In the genomic region with DNA sequence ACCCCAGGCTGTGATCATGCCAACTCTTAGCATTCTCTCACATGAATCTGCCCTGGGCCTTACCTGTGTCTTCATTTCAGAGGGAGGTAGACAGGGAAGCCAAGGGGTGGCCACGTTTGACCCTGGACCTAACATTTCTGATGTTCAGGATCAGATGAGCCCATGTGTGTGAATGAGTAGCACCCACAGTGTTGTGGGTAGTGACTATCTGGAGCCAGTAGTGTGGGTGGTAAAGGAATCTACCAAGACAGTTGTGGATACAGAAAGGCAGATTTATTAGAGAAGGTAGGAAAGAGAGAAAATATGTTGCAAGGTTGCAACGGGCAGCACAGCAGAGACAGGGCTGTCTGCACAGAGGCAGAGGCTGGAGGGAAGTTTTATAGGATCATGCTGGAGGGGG, we compare ENCODE assay signal across 2 cellular contexts.
TF ChIP-seq lines count a peak whose summit lies in the region.

No MANE protein-coding gene starts in this region.

TF ChIP-seq in IMR-90, 13 proteins besides CTCF, POLR2A, EP300 and RAD21:
- TF ChIP-seq SMC3 (IDR thresholded peaks at IDR 0.05; ENCODE audit: low read depth, low read length) (no peak), MAFK (IDR thresholded peaks at IDR 0.05; ENCODE audit: low read depth, low read length) (no peak), FOS (IDR thresholded peaks at IDR 0.05; ENCODE audit: low read depth, low read length) (no peak), CEBPB (IDR thresholded peaks at IDR 0.05; ENCODE audit: low read depth, low read length) (no peak), ELK1 (IDR thresholded peaks at IDR 0.05; ENCODE audit: borderline replicate concordance, low read depth, low read length) (no peak), CHD1 (IDR thresholded peaks at IDR 0.05; ENCODE audit: low read depth, low read length) (no peak), MXI1 (IDR thresholded peaks at IDR 0.05; ENCODE audit: borderline replicate concordance, low read depth, low read length) (no peak)
TF ChIP-seq in IMR-90: peak in this region for 0.

TF ChIP-seq in HEK293T, 16 proteins besides CTCF, POLR2A, EP300 and RAD21:
- TF ChIP-seq ELF4 (IDR thresholded peaks at IDR 0.05) = no peak
- no peak for TF ChIP-seq L3MBTL2 (conservative IDR thresholded peaks at IDR 0.05)
- TF ChIP-seq FOXM1 (IDR thresholded peaks at IDR 0.05; ENCODE audit: borderline replicate concordance) = no peak
- no peak for TF ChIP-seq SP1 (IDR thresholded peaks at IDR 0.05)
- no peak for TF ChIP-seq ARNT (IDR thresholded peaks at IDR 0.05)
- no peak for TF ChIP-seq ZNF384 (IDR thresholded peaks at IDR 0.05)
- no peak for TF ChIP-seq HDGF (IDR thresholded peaks at IDR 0.05; ENCODE audit: borderline replicate concordance)
- TF ChIP-seq, protein P1, sequence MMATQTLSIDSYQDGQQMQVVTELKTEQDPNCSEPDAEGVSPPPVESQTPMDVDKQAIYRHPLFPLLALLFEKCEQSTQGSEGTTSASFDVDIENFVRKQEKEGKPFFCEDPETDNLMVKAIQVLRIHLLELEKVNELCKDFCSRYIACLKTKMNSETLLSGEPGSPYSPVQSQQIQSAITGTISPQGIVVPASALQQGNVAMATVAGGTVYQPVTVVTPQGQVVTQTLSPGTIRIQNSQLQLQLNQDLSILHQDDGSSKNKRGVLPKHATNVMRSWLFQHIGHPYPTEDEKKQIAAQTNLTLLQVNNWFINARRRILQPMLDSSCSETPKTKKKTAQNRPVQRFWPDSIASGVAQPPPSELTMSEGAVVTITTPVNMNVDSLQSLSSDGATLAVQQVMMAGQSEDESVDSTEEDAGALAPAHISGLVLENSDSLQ (IDR thresholded peaks at IDR 0.05) = no peak
- no peak for TF ChIP-seq FOXA1 (IDR thresholded peaks at IDR 0.05)
- no peak for TF ChIP-seq LEF1 (IDR thresholded peaks at IDR 0.05; ENCODE audit: borderline replicate concordance)
- TF ChIP-seq TARDBP (IDR thresholded peaks at IDR 0.05) = no peak
- TF ChIP-seq FOXK2 (IDR thresholded peaks at IDR 0.05) = no peak
- TF ChIP-seq BHLHE40 (IDR thresholded peaks at IDR 0.05; ENCODE audit: borderline replicate concordance) = no peak
- TF ChIP-seq CTBP1 (IDR thresholded peaks at IDR 0.05; ENCODE audit: borderline replicate concordance) = no peak
